In the genomic region with DNA sequence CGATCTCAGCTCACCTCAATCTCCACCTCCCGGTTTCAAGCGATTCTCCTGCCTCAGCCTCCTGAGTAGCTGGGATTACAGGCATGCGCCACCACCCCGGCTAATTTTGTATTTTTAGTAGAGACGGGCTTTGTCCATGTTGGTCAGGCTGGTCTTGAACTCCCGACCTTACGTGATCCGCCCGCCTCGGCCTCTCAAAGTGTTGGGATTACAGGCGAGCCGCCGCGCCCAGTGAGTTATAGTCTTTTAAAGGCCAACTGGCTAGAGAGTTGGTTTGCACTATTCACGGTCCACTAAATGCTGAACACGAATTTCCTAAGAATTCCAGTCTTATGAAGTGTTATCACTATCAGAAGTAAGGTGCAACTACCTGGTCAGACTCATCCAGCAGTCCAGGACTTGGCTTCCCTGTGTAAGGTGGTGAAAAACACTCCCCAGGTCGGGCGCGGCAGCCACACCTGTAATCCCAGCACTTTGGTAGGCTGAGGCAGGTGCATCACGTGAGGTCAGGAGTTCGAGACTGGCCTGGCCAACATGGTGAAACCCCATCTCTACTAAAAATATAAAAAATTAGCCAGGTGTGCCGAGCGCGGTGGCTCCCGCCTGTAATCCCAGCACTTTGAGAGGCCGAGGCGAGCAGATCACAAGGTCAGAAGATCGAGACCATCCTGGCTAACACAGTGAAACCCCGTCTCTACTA, we compare ENCODE assay signal across 6 cellular contexts. TPM values are rescaled to one million over a fixed set of nuclear protein-coding genes. Genes with fewer than 3 reads are reported as not detected.
DNase-seq lines count a peak whose midpoint lies in the region; ATAC-seq, FAIRE-seq and TF ChIP-seq lines count a peak whose summit lies in the region.
"Not testable (repeated sequence)": the region's sequence is repeated elsewhere in the genome, so short reads cannot be mapped to it uniquely, and the experiment has no call there.

No MANE protein-coding gene starts in this region.

- TF ChIP-seq EP300 in sigmoid colon (IDR thresholded peaks at IDR 0.05) = not testable (repeated sequence)

- H3K27me3 ChIP-seq in sigmoid colon = not testable (repeated sequence)

- TF ChIP-seq POLR2A in sigmoid colon (IDR thresholded peaks at IDR 0.05) = not testable (repeated sequence)

- CTCF ChIA-PET in activated naive CD4-positive, alpha-beta T cell treated with anti-CD3 and anti-CD28 coated beads, Interleukin-2, amount 10 ng/mL, durations not matched to agents 7 days and 5 days (lab: Charles Lee) = not testable (repeated sequence)

- not testable (repeated sequence) for H3K9me3 ChIP-seq in kidney (ENCODE audit: control insufficient read depth in 1 of 2, low read length in 2 of 2); sigmoid colon

- H3K9ac ChIP-seq in kidney (ENCODE audit: low read length in 2 of 2) = not testable (repeated sequence)

- H3K4me1 Mint-ChIP-seq in CD14-positive monocyte = peaks cover 13% of the 10 kb centered on the region
- peaks cover 16% of the 10 kb centered on the region for H3K4me1 Mint-ChIP-seq in activated naive CD4-positive, alpha-beta T cell treated with anti-CD3 and anti-CD28 coated beads, Interleukin-2, amount 10 ng/mL, durations not matched to agents 7 days and 5 days

- not testable (repeated sequence) for H3K4me3 Mint-ChIP-seq in CD14-positive monocyte; activated naive CD4-positive, alpha-beta T cell treated with anti-CD3 and anti-CD28 coated beads, Interleukin-2, amount 10 ng/mL, durations not matched to agents 7 days and 5 days

- not testable (repeated sequence) for H3K9me3 Mint-ChIP-seq in CD14-positive monocyte; activated naive CD4-positive, alpha-beta T cell treated with anti-CD3 and anti-CD28 coated beads, Interleukin-2, amount 10 ng/mL, durations not matched to agents 7 days and 5 days

- H3K4me1 ChIP-seq in kidney (ENCODE audit: control insufficient read depth in 1 of 2, insufficient read depth in 1 of 2, low read depth in 1 of 2, low read length in 2 of 2) = not testable (repeated sequence)
- H3K4me1 ChIP-seq in sigmoid colon = peaks cover 0 to 19% (median 13%) of the 10 kb centered on the region in 4 donors

- not testable (repeated sequence) for ATAC-seq in Right ventricle myocardium superior (ENCODE audit: poor library complexity)

- H3K36me3 ChIP-seq in kidney (ENCODE audit: control insufficient read depth in 1 of 2, insufficient read depth in 2 of 2, low read length in 2 of 2) = not testable (repeated sequence)
- H3K36me3 ChIP-seq in sigmoid colon = peaks cover 3 to 28% (median 7%) of the 10 kb centered on the region in 4 donors

- not testable (repeated sequence) for TF ChIP-seq CTCF in CD14-positive monocyte (IDR thresholded peaks at IDR 0.05); kidney (IDR thresholded peaks at IDR 0.05; ENCODE audit: borderline replicate concordance, extremely low read depth, insufficient read depth); sigmoid colon (IDR thresholded peaks at IDR 0.05)

- H3K27me3 Mint-ChIP-seq in CD14-positive monocyte (ENCODE audit: low read depth in 3 of 3) = peaks cover 8 to 13% (median 10%) of the 10 kb centered on the region in 3 donors
- peaks cover 18% of the 10 kb centered on the region for H3K27me3 Mint-ChIP-seq in activated naive CD4-positive, alpha-beta T cell treated with anti-CD3 and anti-CD28 coated beads, Interleukin-2, amount 10 ng/mL, durations not matched to agents 7 days and 5 days

- not testable (repeated sequence) for H3K27ac ChIP-seq in kidney (ENCODE audit: low read depth in 2 of 2, low read length in 2 of 2); sigmoid colon

- 82 to 92% methylated on average over 30 of the region's 30 CpGs for WGBS in sigmoid colon, 2 donors

- peak; percentile 23 for DNase-seq in CD14-positive monocyte (ENCODE audit: low spot score)
- peak; percentile 5 for DNase-seq in activated naive CD4-positive, alpha-beta T cell treated with anti-CD3 and anti-CD28 coated beads, Interleukin-2, amount 10 ng/mL, durations not matched to agents 7 days and 5 days
- peak; percentile 36 for DNase-seq in Right ventricle myocardium superior
- DNase-seq in kidney = peak; percentile 51
- peak; percentile 64 for DNase-seq in mesenteric fat pad (ENCODE audit: low spot score)
- DNase-seq in sigmoid colon = peak; percentile 46

- not testable (repeated sequence) for H3K4me3 ChIP-seq in kidney (ENCODE audit: low read length in 2 of 2); sigmoid colon

- not testable (repeated sequence) for H3K27ac Mint-ChIP-seq in CD14-positive monocyte; activated naive CD4-positive, alpha-beta T cell treated with anti-CD3 and anti-CD28 coated beads, Interleukin-2, amount 10 ng/mL, durations not matched to agents 7 days and 5 days

- intact Hi-C loops in CD14-positive monocyte (cut with micrococcal nuclease); Right ventricle myocardium superior (cut with DNase I); kidney (cut with DNase I); sigmoid colon (cut with DNase I): not testable (repeated sequence)

- peaks cover 21 to 22% of the 10 kb centered on the region in 2 donors for H3K36me3 Mint-ChIP-seq in CD14-positive monocyte
- H3K36me3 Mint-ChIP-seq in activated naive CD4-positive, alpha-beta T cell treated with anti-CD3 and anti-CD28 coated beads, Interleukin-2, amount 10 ng/mL, durations not matched to agents 7 days and 5 days = peaks cover 23% of the 10 kb centered on the region

- not testable (repeated sequence) for FAIRE-seq in kidney (lab: Jason Lieb, UNC)

RNA-seq across cellular contexts. Expression of a gene that starts 3.1 kb away (rescaled TPM):
- polyA plus RNA-seq in CD14-positive monocyte = under 1 TPM; 0.11 to 0.27 TPM
- 5.7 TPM for total RNA-seq in Right ventricle myocardium superior
- 14.7 TPM for total RNA-seq in kidney
- 3.9 TPM for polyA plus RNA-seq in kidney (ENCODE audit: insufficient read depth, low read depth, low replicate concordance)
- 14.7 TPM for total RNA-seq in mesenteric fat pad
- total RNA-seq in sigmoid colon = 1 to 10 TPM; 1.6 to 5.5 (median 3.1) TPM
- 1 to 10 TPM; 1.6 to 7.2 (median 1.8) TPM for polyA plus RNA-seq in sigmoid colon

RNA-seq across cellular contexts. Expression of a gene that starts 10.2 kb away (rescaled TPM):
- 100 to 1,000 TPM; 114 to 124 TPM for polyA plus RNA-seq in CD14-positive monocyte
- 167 TPM for total RNA-seq in Right ventricle myocardium superior
- 247 TPM for total RNA-seq in kidney
- 127 TPM for polyA plus RNA-seq in kidney (ENCODE audit: insufficient read depth, low read depth, low replicate concordance)
- total RNA-seq in mesenteric fat pad = 197 TPM
- 100 to 1,000 TPM; 182 to 195 (median 187) TPM for total RNA-seq in sigmoid colon
- polyA plus RNA-seq in sigmoid colon = 100 to 1,000 TPM in 2 of 3 donors, 10 to 100 TPM in 1; 77.2 to 172 (median 114) TPM

RNA-seq across cellular contexts. Expression of a gene that starts 24.7 kb away (rescaled TPM):
- 10 to 100 TPM; 68.4 to 72.7 TPM for polyA plus RNA-seq in CD14-positive monocyte
- 5.4 TPM for total RNA-seq in Right ventricle myocardium superior
- total RNA-seq in kidney = 39.9 TPM
- 54.7 TPM for polyA plus RNA-seq in kidney (ENCODE audit: insufficient read depth, low read depth, low replicate concordance)
- total RNA-seq in mesenteric fat pad = 18.4 TPM
- total RNA-seq in sigmoid colon = 10 to 100 TPM; 13.3 to 46.2 (median 15.3) TPM
- 100 to 1,000 TPM in 1 of 3 donors, 10 to 100 TPM in 2; 72.6 to 123 (median 73.9) TPM for polyA plus RNA-seq in sigmoid colon

RNA-seq across cellular contexts. Expression of a gene that starts 42.6 kb away (rescaled TPM):
- polyA plus RNA-seq in CD14-positive monocyte (1 to 10 TPM; 1.5 to 1.9 TPM), kidney (ENCODE audit: insufficient read depth, low read depth, low replicate concordance) (98.6 TPM), sigmoid colon (10 to 100 TPM; 39.6 to 87.4 (median 43.9) TPM)
- total RNA-seq in Right ventricle myocardium superior (40.0 TPM), kidney (76.6 TPM), mesenteric fat pad (9.8 TPM), sigmoid colon (10 to 100 TPM; 21.6 to 33.0 (median 27.0) TPM)

Comparison
In these comparisons a context has a peak if more than half of its experiments do, and no peak if none do; other contexts are left out.
1. DNase-seq: peak in every context shown above with its lines; median percentile 64 in mesenteric fat pad; 51 in kidney; 46 in sigmoid colon; 36 in Right ventricle myocardium superior; 23 in CD14-positive monocyte; 5 in activated naive CD4-positive, alpha-beta T cell treated with anti-CD3 and anti-CD28 coated beads, Interleukin-2, amount 10 ng/mL, durations not matched to agents 7 days and 5 days.